Comparison of ENCODE assay signal across 8 cellular contexts in genomic region chr16:67431077-67431804, GRCh38. TPM values are rescaled to one million over a fixed set of nuclear protein-coding genes. Genes with fewer than 3 reads are reported as not detected.
DNase-seq lines count a peak whose midpoint lies in the region; ATAC-seq and TF ChIP-seq lines count a peak whose summit lies in the region.

Gene HSD11B2, plus strand, starts transcription at chr16:67431121. Its CDS starts 128 bp downstream, at chr16:67431249.

- BruUV-seq in HCT116 (replicated peaks; lab: Mats Ljungman, UMichigan), result no TSS peak

- peak within 1 kb of the TSS; percentile 15 for H3K27ac Mint-ChIP-seq in T-helper 1 cell treated with Interleukin-12 subunit alpha and Interleukin-12 subunit beta and Interleukin-4 antibody, amounts not matched to agents 30 μg/mL and 1 μg/mL, for 36 hours
- peak within 1 kb of the TSS; percentile 58 for H3K27ac Mint-ChIP-seq in stimulated activated naive CD8-positive, alpha-beta T cell treated with anti-CD3 and anti-CD28 coated beads, Interleukin-15, Interleukin-2, amounts not matched to agents 100 ng/mL and 50 ng/mL, for 24 hours

- H3K9ac ChIP-seq in BLaER1, result no peak within 1 kb of the TSS
- peak within 1 kb of the TSS; percentile 77 for H3K9ac ChIP-seq in HCT116 (ENCODE audit: low read length)
- H3K9ac ChIP-seq in liver (ENCODE audit: low read depth in 1 of 2, low read length in 2 of 2), result peak within 1 kb of the TSS in 1 of 2 donors; percentile 33

- peaks cover 24% of the 10 kb centered on the region for H3K4me1 ChIP-seq in BLaER1
- H3K4me1 ChIP-seq in HCT116 (ENCODE audit: control insufficient read depth in 1 of 2, insufficient read depth in 2 of 2, low read length in 2 of 2), result peaks cover 6 to 44% of the 10 kb centered on the region in 2 experiments; a peak in 3 of 4 replicates
- peaks cover 13 to 42% (median 38%) of the 10 kb centered on the region in 4 donors for H3K4me1 ChIP-seq in liver (ENCODE audit: control insufficient read depth in 4 of 4, insufficient read depth in 4 of 4, low read length in 3 of 4)

- H3K27me3 Mint-ChIP-seq in T-helper 1 cell treated with Interleukin-12 subunit alpha and Interleukin-12 subunit beta and Interleukin-4 antibody, amounts not matched to agents 30 μg/mL and 1 μg/mL, for 36 hours (ENCODE audit: low read depth), result peaks cover 50% of the 10 kb centered on the region
- H3K27me3 Mint-ChIP-seq in stimulated activated naive CD8-positive, alpha-beta T cell treated with anti-CD3 and anti-CD28 coated beads, Interleukin-15, Interleukin-2, amounts not matched to agents 100 ng/mL and 50 ng/mL, for 24 hours, result peaks cover 40% of the 10 kb centered on the region

- no peaks in the 10 kb centered on the region for H3K36me3 ChIP-seq in BLaER1
- H3K36me3 ChIP-seq in HCT116 (ENCODE audit: control insufficient read depth in 1 of 2, insufficient read depth in 2 of 2, low read length in 2 of 2), result no peaks in the 10 kb centered on the region
- H3K36me3 ChIP-seq in liver (ENCODE audit: control insufficient read depth in 4 of 4, insufficient read depth in 3 of 4, low read depth in 1 of 4, low read length in 3 of 4), result no peaks in the 10 kb centered on the region

- no peaks in the 10 kb centered on the region for H3K9me3 Mint-ChIP-seq in T-helper 1 cell treated with Interleukin-12 subunit alpha and Interleukin-12 subunit beta and Interleukin-4 antibody, amounts not matched to agents 30 μg/mL and 1 μg/mL, for 36 hours
- H3K9me3 Mint-ChIP-seq in stimulated activated naive CD8-positive, alpha-beta T cell treated with anti-CD3 and anti-CD28 coated beads, Interleukin-15, Interleukin-2, amounts not matched to agents 100 ng/mL and 50 ng/mL, for 24 hours, result no peaks in the 10 kb centered on the region

- H4K20me1 ChIP-seq in BLaER1 (peaks cover 49% of the 10 kb centered on the region), HCT116 (ENCODE audit: insufficient read depth) (no peaks in the 10 kb centered on the region)

- no peak within 1 kb of the TSS for H3K27ac ChIP-seq in BLaER1
- H3K27ac ChIP-seq in HCT116 (ENCODE audit: low read depth, low read length), result peak within 1 kb of the TSS; percentile 82
- H3K27ac ChIP-seq in coronary artery, result peak within 1 kb of the TSS in 1 of 2 donors; percentile 71
- peak within 1 kb of the TSS; percentile 64 to 80 for H3K27ac ChIP-seq in liver (ENCODE audit: low read depth in 1 of 2, low read length in 2 of 2)

- POLR2A ChIA-PET in HCT116 (lab: Charles Lee), result interaction anchor here (0.8 to 0.9 kb wide), 3 partner anchors 9 to 35 kb away, joined by 3 to 6 read pairs (median 3); no protein-coding TSS in a partner anchor

- no peaks in the 10 kb centered on the region for H3K9me2 ChIP-seq in HCT116 (ENCODE audit: insufficient read depth)

- TF ChIP-seq CTCF in HCT116 (IDR thresholded peaks at IDR 0.05 in 2 of 3, conservative IDR thresholded peaks at IDR 0.05 in 1 of 3; ENCODE audit: borderline replicate concordance in 1 of 3, insufficient read depth in 1 of 3, low read depth in 2 of 3, low read length in 2 of 3) (no peak), coronary artery (IDR thresholded peaks at IDR 0.05) (no peak), liver (IDR thresholded peaks at IDR 0.05; ENCODE audit: low read depth, low read length, missing input control) (peak; percentile 7)

- H2AFZ ChIP-seq in HCT116 (ENCODE audit: low read depth, low read length, poor library complexity, severe bottlenecking), result peak within 1 kb of the TSS; percentile 54

- peak within 1 kb of the TSS; percentile 75 for H3K4me3 Mint-ChIP-seq in T-helper 1 cell treated with Interleukin-12 subunit alpha and Interleukin-12 subunit beta and Interleukin-4 antibody, amounts not matched to agents 30 μg/mL and 1 μg/mL, for 36 hours
- peak within 1 kb of the TSS; percentile 78 for H3K4me3 Mint-ChIP-seq in stimulated activated naive CD8-positive, alpha-beta T cell treated with anti-CD3 and anti-CD28 coated beads, Interleukin-15, Interleukin-2, amounts not matched to agents 100 ng/mL and 50 ng/mL, for 24 hours

- peaks cover 5% of the 10 kb centered on the region for H3K4me1 Mint-ChIP-seq in T-helper 1 cell treated with Interleukin-12 subunit alpha and Interleukin-12 subunit beta and Interleukin-4 antibody, amounts not matched to agents 30 μg/mL and 1 μg/mL, for 36 hours (ENCODE audit: low read depth)
- peaks cover 4% of the 10 kb centered on the region for H3K4me1 Mint-ChIP-seq in stimulated activated naive CD8-positive, alpha-beta T cell treated with anti-CD3 and anti-CD28 coated beads, Interleukin-15, Interleukin-2, amounts not matched to agents 100 ng/mL and 50 ng/mL, for 24 hours (ENCODE audit: low read depth)

- ATAC-seq in HCT116 (peak; percentile 77), HG03039 (IDR thresholded peaks at IDR 0.05; ENCODE audit: unreplicated experiment) (no peak)

- H3K9me3 ChIP-seq in BLaER1 (no peaks in the 10 kb centered on the region), HCT116 (ENCODE audit: control insufficient read depth in 1 of 2, insufficient read depth in 1 of 2, low read depth in 1 of 2, low read length in 2 of 2) (no peaks in the 10 kb centered on the region), liver (ENCODE audit: control insufficient read depth in 4 of 4, low read length in 3 of 4) (no peaks in the 10 kb centered on the region)

- H3K4me3 ChIP-seq in BLaER1 (peak within 1 kb of the TSS; percentile 61), HCT116 (replicated peaks in 1 of 2; ENCODE audit: low read depth in 1 of 2, low read length in 2 of 2) (peak within 1 kb of the TSS; percentile 60 to 71), coronary artery (peak within 1 kb of the TSS; percentile 74), liver (ENCODE audit: low read depth in 1 of 3, low read length in 3 of 3) (peak within 1 kb of the TSS; percentile 51 to 54 (median 53))

- peaks cover 66% of the 10 kb centered on the region for H3K27me3 ChIP-seq in BLaER1
- H3K27me3 ChIP-seq in HCT116 (ENCODE audit: insufficient read depth, low read length), result no peaks in the 10 kb centered on the region
- no peaks in the 10 kb centered on the region for H3K27me3 ChIP-seq in liver (ENCODE audit: control insufficient read depth in 4 of 4, insufficient read depth in 4 of 4, low read length in 3 of 4)

- intact Hi-C loops in HCT116 (cut with micrococcal nuclease), result no loop called here

- TF ChIP-seq POLR2A in HCT116 (IDR thresholded peaks at IDR 0.05; ENCODE audit: borderline replicate concordance, extremely low read depth, insufficient read depth, insufficient read length), result no peak

- peaks cover 2% of the 10 kb centered on the region for H3K36me3 Mint-ChIP-seq in T-helper 1 cell treated with Interleukin-12 subunit alpha and Interleukin-12 subunit beta and Interleukin-4 antibody, amounts not matched to agents 30 μg/mL and 1 μg/mL, for 36 hours (ENCODE audit: low read depth)
- no peaks in the 10 kb centered on the region for H3K36me3 Mint-ChIP-seq in stimulated activated naive CD8-positive, alpha-beta T cell treated with anti-CD3 and anti-CD28 coated beads, Interleukin-15, Interleukin-2, amounts not matched to agents 100 ng/mL and 50 ng/mL, for 24 hours (ENCODE audit: low read depth)

- CTCF ChIA-PET in HCT116 (lab: Charles Lee), result interaction anchor here (0.9 to 2.3 kb wide), 6 partner anchors 10 to 90 kb away, joined by 3 to 8 read pairs (median 3); no protein-coding TSS in a partner anchor

- H3K4me2 ChIP-seq in BLaER1 (peak within 1 kb of the TSS; percentile 71), HCT116 (ENCODE audit: low read length) (peak within 1 kb of the TSS; percentile 96)

- DNase-seq in HCT116 (ENCODE audit: low read depth, low spot score) (peak; percentile 40), coronary artery (ENCODE audit: low spot score) (no peak), NCI-H446 (lab: John Stamatoyannopoulos, UW) (no peak)

- no peak for TF ChIP-seq RAD21 in HCT116 (IDR thresholded peaks at IDR 0.05; ENCODE audit: low read depth)
- no peak for TF ChIP-seq RAD21 in liver (IDR thresholded peaks at IDR 0.05)

- no peaks in the 10 kb centered on the region for H3K79me2 ChIP-seq in HCT116 (ENCODE audit: insufficient read depth, low read length)

- RAD21 ChIA-PET in HCT116 (lab: Charles Lee; ENCODE audit: low non-redundant PET in 1 of 2, low total read pairs in 2 of 2, uncharacterized antibody in 2 of 2, unreplicated experiment in 2 of 2), result interaction anchor here (0.7 to 0.8 kb wide), 3 partner anchors 15 to 171 kb away, joined by 3 to 5 read pairs (median 3); no protein-coding TSS in a partner anchor

- WGBS in liver, result under 1% methylated on average over 79 of the region's 79 CpGs

TF ChIP-seq in HCT116, 20 proteins besides CTCF, POLR2A, EP300 and RAD21:
- peak; percentile 66 for TF ChIP-seq POLR2AphosphoS5 (IDR thresholded peaks at IDR 0.05; ENCODE audit: low read depth, low read length)
- TF ChIP-seq YY1 (IDR thresholded peaks at IDR 0.05; ENCODE audit: extremely low read depth, insufficient replicate concordance, low read depth, low read length), result peak; percentile 27
- TF ChIP-seq JUND (IDR thresholded peaks at IDR 0.05), result no peak
- peak; percentile 56; the same call in 1 of the 2 replicates for TF ChIP-seq ZFX (IDR thresholded peaks at IDR 0.05)
TF ChIP-seq in HCT116: peak in this region for 3.

TF ChIP-seq in liver, 16 proteins besides CTCF, POLR2A, EP300 and RAD21:
- TF ChIP-seq HNF4A (conservative IDR thresholded peaks at IDR 0.05), result no peak
- no peak for TF ChIP-seq FOXA1 (IDR thresholded peaks at IDR 0.05)
- TF ChIP-seq TAF1 (conservative IDR thresholded peaks at IDR 0.05), result no peak

RNA-seq across cellular contexts. Expression of gene HSD11B2, which starts in this region (rescaled TPM):
- total RNA-seq in HCT116 (2021; ENCODE audit: unreplicated experiment), result 9.7 TPM
- 11.2 and 11.9 TPM in 2 replicates for polyA plus RNA-seq in HCT116 (2012)
- total RNA-seq in liver, result 1 to 10 TPM in 1 of 2 donors, under 1 TPM in 1; 0.51 to 6.7 TPM
- 1 to 10 TPM; 1.8 to 2.7 TPM for polyA plus RNA-seq in liver
